In genomic region chr11:108734956-108735559, GRCh38 we compare ENCODE assay signal across 8 cellular contexts.
DNase-seq lines count a peak whose midpoint lies in the region; ATAC-seq, FAIRE-seq and TF ChIP-seq lines count a peak whose summit lies in the region.

No MANE protein-coding gene starts in this region.

- 74% methylated on average over 3 of the region's 3 CpGs; no CpG with 5 or more reads in 1 of the 2 experiments for WGBS in H1 (ENCODE audit: extremely low coverage in 1 of 2, insufficient coverage in 1 of 2, insufficient read length in 1 of 2, insufficient replicate concordance in 2 of 2, low coverage in 1 of 2, low lambda C conversion rate in 2 of 2, missing lambda C conversion rate in 1 of 2), 2 experiments
- WGBS in smooth muscle cell (ENCODE audit: low lambda C conversion rate), result 71% methylated on average over 3 of the region's 3 CpGs

- no peak overlapping the region for H3K4ac ChIP-seq in H1 (replicated peaks; ENCODE audit: insufficient read length, low read depth, low read length)

- H3K79me1 ChIP-seq in H1 (ENCODE audit: low read depth, low read length), result peaks cover 3% of the 10 kb centered on the region

- no peak overlapping the region for H3K4me3 Mint-ChIP-seq in activated CD8-positive, alpha-beta T cell treated with anti-CD3 and anti-CD28 coated beads for 36 hours
- no peak overlapping the region for H3K4me3 Mint-ChIP-seq in activated CD8-positive, alpha-beta T cell treated with anti-CD3 and anti-CD28 coated beads, Interleukin-2, amount 10 ng/mL, durations not matched to agents 7 days and 5 days

- intact Hi-C loops in activated CD8-positive, alpha-beta T cell treated with anti-CD3 and anti-CD28 coated beads for 36 hours (cut with micrococcal nuclease), result loop anchor here (10.0 kb wide), 1 partner anchor 120 kb away; no protein-coding TSS in a partner anchor

- no peak overlapping the region for H3K27ac Mint-ChIP-seq in activated CD8-positive, alpha-beta T cell treated with anti-CD3 and anti-CD28 coated beads for 36 hours
- H3K27ac Mint-ChIP-seq in activated CD8-positive, alpha-beta T cell treated with anti-CD3 and anti-CD28 coated beads, Interleukin-2, amount 10 ng/mL, durations not matched to agents 7 days and 5 days, result no peak overlapping the region

- POLR2A ChIA-PET in activated CD8-positive, alpha-beta T cell treated with anti-CD3 and anti-CD28 coated beads for 36 hours (lab: Charles Lee), result no interaction called here
- POLR2A ChIA-PET in activated CD8-positive, alpha-beta T cell treated with anti-CD3 and anti-CD28 coated beads, Interleukin-2, amount 10 ng/mL, durations not matched to agents 7 days and 5 days (lab: Charles Lee), result no interaction called here
- POLR2A ChIA-PET in H1 (lab: Charles Lee; ENCODE audit: partially characterized antibody), result interaction anchor here (0.6 kb wide), 1 partner anchor 153 kb away, joined by 3 read pairs; no protein-coding TSS in a partner anchor

- no peak overlapping the region for H3K23ac ChIP-seq in H1 (ENCODE audit: insufficient read length)

- H3K56ac ChIP-seq in H1 (replicated peaks; ENCODE audit: insufficient read length, low read depth, low read length), result no peak overlapping the region

- peaks cover 2% of the 10 kb centered on the region; the same call in 1 of the 2 replicates for H3K23me2 ChIP-seq in H1 (ENCODE audit: low read depth, low read length)

- peak; percentile 94 for FAIRE-seq in H1 (lab: Jason Lieb, UNC)

- H3K4me2 ChIP-seq in H1 (ENCODE audit: insufficient read depth in 1 of 2, low read depth in 2 of 2, low read length in 2 of 2) (no peak overlapping the region), smooth muscle cell (no peak overlapping the region)

- peaks cover 1% of the 10 kb centered on the region for H3K9me3 Mint-ChIP-seq in activated CD8-positive, alpha-beta T cell treated with anti-CD3 and anti-CD28 coated beads for 36 hours
- peaks cover 1% of the 10 kb centered on the region for H3K9me3 Mint-ChIP-seq in activated CD8-positive, alpha-beta T cell treated with anti-CD3 and anti-CD28 coated beads, Interleukin-2, amount 10 ng/mL, durations not matched to agents 7 days and 5 days (ENCODE audit: insufficient read depth)

- peaks cover 50% of the 10 kb centered on the region for H3K36me3 Mint-ChIP-seq in activated CD8-positive, alpha-beta T cell treated with anti-CD3 and anti-CD28 coated beads for 36 hours (ENCODE audit: low read depth)
- H3K36me3 Mint-ChIP-seq in activated CD8-positive, alpha-beta T cell treated with anti-CD3 and anti-CD28 coated beads, Interleukin-2, amount 10 ng/mL, durations not matched to agents 7 days and 5 days (ENCODE audit: low read depth), result peaks cover 27% of the 10 kb centered on the region

- H3K27ac ChIP-seq in H1 (ENCODE audit: low read depth, low read length), result no peak overlapping the region
- no peak overlapping the region for H3K27ac ChIP-seq in smooth muscle cell (ENCODE audit: low read depth)

- no peak overlapping the region for H2BK12ac ChIP-seq in H1 (ENCODE audit: low read depth, low read length)

- H3K27me3 Mint-ChIP-seq in activated CD8-positive, alpha-beta T cell treated with anti-CD3 and anti-CD28 coated beads for 36 hours, result no peaks in the 10 kb centered on the region
- H3K27me3 Mint-ChIP-seq in activated CD8-positive, alpha-beta T cell treated with anti-CD3 and anti-CD28 coated beads, Interleukin-2, amount 10 ng/mL, durations not matched to agents 7 days and 5 days (ENCODE audit: low read depth), result no peaks in the 10 kb centered on the region

- H3K27me3 ChIP-seq in H1 (replicated peaks in 1 of 4; ENCODE audit: control insufficient read depth in 3 of 4, extremely low read depth in 1 of 4, insufficient read depth in 3 of 4, low read length in 3 of 4) (peaks cover 0 to 1% (median 0%) of the 10 kb centered on the region in 4 experiments; a peak in 1 of 7 replicates), smooth muscle cell (ENCODE audit: low read depth) (no peaks in the 10 kb centered on the region)

- H2BK15ac ChIP-seq in H1 (ENCODE audit: low read length), result no peak overlapping the region

- H3K4me3 ChIP-seq in NB4 (ENCODE audit: low read depth, low read length) (no peak overlapping the region), H1 (ENCODE audit: extremely low read depth in 1 of 4, insufficient read depth in 2 of 4, low read depth in 3 of 4, low read length in 4 of 4) (no peak overlapping the region), smooth muscle cell (no peak overlapping the region)

- no peak for TF ChIP-seq POLR2A in NB4 (IDR thresholded peaks at IDR 0.05; ENCODE audit: extremely low read depth, insufficient read length)
- no peak for TF ChIP-seq POLR2A in H1 (IDR thresholded peaks at IDR 0.05; ENCODE audit: control extremely low read depth in 1 of 2, low read depth in 2 of 2, low read length in 2 of 2)

- H3K9ac ChIP-seq in H1 (replicated peaks in 1 of 4; ENCODE audit: extremely low read depth in 1 of 4, low read depth in 3 of 4, low read length in 3 of 4), result no peak overlapping the region
- no peak overlapping the region for H3K9ac ChIP-seq in smooth muscle cell (ENCODE audit: low read depth)

- peaks cover 0 to 5% of the 10 kb centered on the region in 2 experiments for H4K20me1 ChIP-seq in H1 (replicated peaks in 1 of 2; ENCODE audit: control insufficient read depth in 1 of 2, insufficient read depth in 2 of 2, low read length in 2 of 2)
- H4K20me1 ChIP-seq in smooth muscle cell (ENCODE audit: low read depth), result no peaks in the 10 kb centered on the region

- H2BK120ac ChIP-seq in H1 (replicated peaks; ENCODE audit: low read depth, low read length), result no peak overlapping the region

- TF ChIP-seq RAD21 in H1 (IDR thresholded peaks at IDR 0.05 in 1 of 2, conservative IDR thresholded peaks at IDR 0.05 in 1 of 2; ENCODE audit: low read depth in 2 of 2, low read length in 2 of 2), result peak; percentile 8 to 31; a peak in 2 of 4 replicates

- no peak overlapping the region for H2BK5ac ChIP-seq in H1 (ENCODE audit: low read depth, low read length)

- H2AK5ac ChIP-seq in H1 (ENCODE audit: low read depth, low read length), result no peak overlapping the region

- CTCF ChIA-PET in activated CD8-positive, alpha-beta T cell treated with anti-CD3 and anti-CD28 coated beads for 36 hours (lab: Charles Lee), result interaction anchor here (0.7 to 2.6 kb wide), 11 partner anchors 8 to 370 kb away, joined by 3 to 28 read pairs (median 5); no protein-coding TSS in a partner anchor
- CTCF ChIA-PET in activated CD8-positive, alpha-beta T cell treated with anti-CD3 and anti-CD28 coated beads, Interleukin-2, amount 10 ng/mL, durations not matched to agents 7 days and 5 days (lab: Charles Lee), result interaction anchor here (0.7 to 3.0 kb wide), 20 partner anchors 8 to 617 kb away, joined by 3 to 21 read pairs (median 4); no protein-coding TSS in a partner anchor
- CTCF ChIA-PET in H1 (lab: Charles Lee; ENCODE audit: partially characterized antibody), result interaction anchor here (0.5 to 3.3 kb wide), 20 partner anchors 9 to 880 kb away, joined by 3 to 20 read pairs (median 6); no protein-coding TSS in a partner anchor

- no peaks in the 10 kb centered on the region for H3F3A ChIP-seq in smooth muscle cell (ENCODE audit: low read depth)

- peak; percentile 63 for TF ChIP-seq CTCF in activated CD8-positive, alpha-beta T cell treated with anti-CD3 and anti-CD28 coated beads for 36 hours (IDR thresholded peaks at IDR 0.05)
- TF ChIP-seq CTCF in NB4 (IDR thresholded peaks at IDR 0.05; ENCODE audit: low read depth, low read length) (peak; percentile 35), H1 (IDR thresholded peaks at IDR 0.05; ENCODE audit: control extremely low read depth in 1 of 3, insufficient read depth in 1 of 3, low read depth in 1 of 3, low read length in 3 of 3) (peak in 1 of 3 experiments; percentile 61; a peak in 1 of 4 replicates), smooth muscle cell (IDR thresholded peaks at IDR 0.05; ENCODE audit: borderline replicate concordance, insufficient read depth, poor library complexity, severe bottlenecking) (peak; percentile 51)

- H3K4me1 Mint-ChIP-seq in activated CD8-positive, alpha-beta T cell treated with anti-CD3 and anti-CD28 coated beads for 36 hours (ENCODE audit: low read depth), result peaks cover 35% of the 10 kb centered on the region
- H3K4me1 Mint-ChIP-seq in activated CD8-positive, alpha-beta T cell treated with anti-CD3 and anti-CD28 coated beads, Interleukin-2, amount 10 ng/mL, durations not matched to agents 7 days and 5 days (ENCODE audit: low read depth), result peaks cover 25% of the 10 kb centered on the region

- no peak overlapping the region for H2AFZ ChIP-seq in H1 (ENCODE audit: low read length)
- no peak overlapping the region for H2AFZ ChIP-seq in smooth muscle cell (ENCODE audit: low read depth)

- H3K79me2 ChIP-seq in H1 (ENCODE audit: control insufficient read depth in 1 of 2, insufficient read depth in 2 of 2, low read length in 2 of 2) (peaks cover 0 to 17% of the 10 kb centered on the region in 2 experiments; a peak in 2 of 4 replicates), smooth muscle cell (ENCODE audit: low read depth) (peaks cover 9% of the 10 kb centered on the region)

- DNase-seq in activated CD8-positive, alpha-beta T cell treated with anti-CD3 and anti-CD28 coated beads for 36 hours, result peak; percentile 12
- DNase-seq in activated CD8-positive, alpha-beta T cell treated with anti-CD3 and anti-CD28 coated beads, Interleukin-2, amount 10 ng/mL, durations not matched to agents 7 days and 5 days, result no peak
- peak; percentile 39 for DNase-seq in NB4 (ENCODE audit: low read depth)
- DNase-seq in H1 (ENCODE audit: low read depth in 1 of 2, low spot score in 2 of 2), result no peak
- no peak for DNase-seq in smooth muscle cell (lab: John Stamatoyannopoulos, UW; ENCODE audit: unreplicated experiment)
- no peak for DNase-seq in AG08396 (ENCODE audit: low spot score)
- DNase-seq in COLO829 (ENCODE audit: low spot score), result no peak

- no peak for TF ChIP-seq EP300 in H1 (IDR thresholded peaks at IDR 0.05; ENCODE audit: borderline replicate concordance in 1 of 2, low read depth in 2 of 2, low read length in 2 of 2)

- H4K91ac ChIP-seq in H1 (replicated peaks; ENCODE audit: insufficient read length, low read length), result no peak overlapping the region

- H4K8ac ChIP-seq in H1 (ENCODE audit: extremely low read depth, insufficient read depth, low read length), result no peak overlapping the region

- H2BK20ac ChIP-seq in H1 (ENCODE audit: low read length), result no peak overlapping the region

- H3K4me1 ChIP-seq in H1 (replicated peaks in 1 of 4; ENCODE audit: control insufficient read depth in 3 of 4, insufficient read depth in 4 of 4, low read length in 3 of 4), result no peaks in the 10 kb centered on the region
- H3K4me1 ChIP-seq in smooth muscle cell (ENCODE audit: low read depth), result no peaks in the 10 kb centered on the region

- H3K36me3 ChIP-seq in H1 (ENCODE audit: control insufficient read depth in 2 of 4, insufficient read depth in 4 of 4, low read length in 3 of 4) (no peaks in the 10 kb centered on the region), smooth muscle cell (ENCODE audit: low read depth) (no peaks in the 10 kb centered on the region)

- H3K14ac ChIP-seq in H1 (ENCODE audit: insufficient read length), result no peak overlapping the region

- H3K18ac ChIP-seq in H1 (ENCODE audit: extremely low read depth, low read length), result no peak overlapping the region

- H4K5ac ChIP-seq in H1 (ENCODE audit: insufficient read length, low read depth, low read length), result no peak overlapping the region

- H3K9me3 ChIP-seq in H1 (ENCODE audit: insufficient read depth in 2 of 2, low read depth in 1 of 2, low read length in 1 of 2) (no peaks in the 10 kb centered on the region), smooth muscle cell (replicated peaks; ENCODE audit: low read depth) (no peaks in the 10 kb centered on the region)

- no peak for ATAC-seq in activated CD8-positive, alpha-beta T cell treated with anti-CD3 and anti-CD28 coated beads for 36 hours
- no peak for ATAC-seq in activated CD8-positive, alpha-beta T cell treated with anti-CD3 and anti-CD28 coated beads, Interleukin-2, amount 10 ng/mL, durations not matched to agents 7 days and 5 days
- ATAC-seq in HG02623 (IDR thresholded peaks at IDR 0.05; ENCODE audit: unreplicated experiment), result no peak

Comparison
In these comparisons a context has a peak if more than half of its experiments do, and no peak if none do; other contexts are left out.
1. DNase-seq: peak in activated CD8-positive, alpha-beta T cell treated with anti-CD3 and anti-CD28 coated beads for 36 hours (single experiment) and NB4 (single experiment); none in activated CD8-positive, alpha-beta T cell treated with anti-CD3 and anti-CD28 coated beads, Interleukin-2, amount 10 ng/mL, durations not matched to agents 7 days and 5 days (single experiment), H1 (0 of 2), smooth muscle cell (single experiment), AG08396 (single experiment) and COLO829 (single experiment).